In genomic region chr1:59568158-59568935, GRCh38 we compare ENCODE assay signal across 14 cellular contexts.
DNase-seq lines count a peak whose midpoint lies in the region; ATAC-seq and TF ChIP-seq lines count a peak whose summit lies in the region.
"Had no signal": no experiment of that assay in that cellular context is flagged by ENCODE, and none has a peak within 500 bp of the region (broad histone marks: within the 10 kb centered on the region; RNA-seq: fewer than 3 reads in every experiment).

No MANE protein-coding gene starts in this region.

- peak; percentile 18 to 25 for TF ChIP-seq CTCF in brain (conservative IDR thresholded peaks at IDR 0.05)

- peaks cover 0 to 5% (median 2%) of the 10 kb centered on the region in 5 experiments for H3K9me3 Mint-ChIP-seq in brain
- H3K9me3 Mint-ChIP-seq: CD4-positive, CD25-positive, alpha-beta regulatory T cell; T-helper 1 cell treated with Interleukin-12 subunit alpha and Interleukin-12 subunit beta and Interleukin-4 antibody, amounts not matched to agents 30 μg/mL and 1 μg/mL, for 36 hours had no signal

- H3K36me3 Mint-ChIP-seq in brain = peaks cover 2% of the 10 kb centered on the region
- H3K36me3 Mint-ChIP-seq: CD4-positive, CD25-positive, alpha-beta regulatory T cell had no signal

- ATAC-seq in HG02852 (IDR thresholded peaks at IDR 0.05; ENCODE audit: unreplicated experiment) (no peak), HG02623 (IDR thresholded peaks at IDR 0.05; ENCODE audit: unreplicated experiment) (no peak)
- ATAC-seq: activated CD4-positive, alpha-beta T cell treated with anti-CD3 and anti-CD28 coated beads for 36 hours had no signal

- H3K27me3 Mint-ChIP-seq in brain = no peaks in the 10 kb centered on the region
- H3K27me3 Mint-ChIP-seq: CD4-positive, CD25-positive, alpha-beta regulatory T cell had no signal

- H3K4me1 Mint-ChIP-seq in brain = no peaks in the 10 kb centered on the region

- DNase-seq in AG20443 (ENCODE audit: low spot score) (peak; percentile 20), HPDE6-E6E7 (ENCODE audit: extremely low spot score) (peak; percentile 15), kidney glomerular epithelial cell (lab: John Stamatoyannopoulos, UW) (peak; percentile 4), NCI-H82 (lab: John Stamatoyannopoulos, UW) (no peak), Ammon's horn (ENCODE audit: low spot score) (no peak)
- DNase-seq: activated CD4-positive, alpha-beta T cell treated with anti-CD3 and anti-CD28 coated beads for 36 hours; CD4-positive, CD25-positive, alpha-beta regulatory T cell; MG63; retina; stomach had no signal

- no peak overlapping the region for H3K27ac Mint-ChIP-seq in brain
- H3K27ac Mint-ChIP-seq: activated CD4-positive, alpha-beta T cell treated with anti-CD3 and anti-CD28 coated beads for 36 hours; CD4-positive, CD25-positive, alpha-beta regulatory T cell; T-helper 1 cell treated with Interleukin-12 subunit alpha and Interleukin-12 subunit beta and Interleukin-4 antibody, amounts not matched to agents 30 μg/mL and 1 μg/mL, for 36 hours had no signal

- no peak overlapping the region for H3K4me3 Mint-ChIP-seq in brain
- H3K4me3 Mint-ChIP-seq: activated CD4-positive, alpha-beta T cell treated with anti-CD3 and anti-CD28 coated beads for 36 hours; CD4-positive, CD25-positive, alpha-beta regulatory T cell; T-helper 1 cell treated with Interleukin-12 subunit alpha and Interleukin-12 subunit beta and Interleukin-4 antibody, amounts not matched to agents 30 μg/mL and 1 μg/mL, for 36 hours had no signal

Comparison
In these comparisons a context has a peak if more than half of its experiments do, and no peak if none do; other contexts are left out.
1. DNase-seq: peak in AG20443 (single experiment), HPDE6-E6E7 (single experiment) and kidney glomerular epithelial cell (single experiment); none in NCI-H82 (single experiment) and Ammon's horn (single experiment).